ENCODE assay signal across 1 cellular context in the genomic region with DNA sequence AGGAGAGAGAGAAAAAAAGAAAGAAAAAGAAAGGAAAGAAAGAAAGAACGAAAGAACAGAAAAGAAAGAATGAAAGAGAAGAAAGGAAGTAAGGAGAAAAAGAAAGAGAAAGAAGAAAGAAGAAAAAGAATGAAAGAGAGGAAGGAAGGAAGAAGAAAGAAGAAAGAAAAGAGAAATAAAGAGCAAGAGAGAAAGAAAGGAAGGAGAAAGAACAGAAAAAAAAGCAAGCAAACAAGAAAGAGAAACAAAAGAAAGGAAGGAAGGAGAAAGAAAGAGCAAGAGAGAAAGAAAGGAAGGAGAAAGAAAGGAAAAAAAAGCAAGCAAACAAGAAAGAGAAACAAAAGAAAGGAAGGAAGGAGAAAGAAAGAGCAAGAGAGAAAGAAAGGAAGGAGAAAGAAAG.
TF ChIP-seq lines count a peak whose summit lies in the region.

No MANE protein-coding gene starts in this region.

TF ChIP-seq in WTC11, 78 proteins besides CTCF, POLR2A, EP300 and RAD21:
- TF ChIP-seq, protein P1, sequence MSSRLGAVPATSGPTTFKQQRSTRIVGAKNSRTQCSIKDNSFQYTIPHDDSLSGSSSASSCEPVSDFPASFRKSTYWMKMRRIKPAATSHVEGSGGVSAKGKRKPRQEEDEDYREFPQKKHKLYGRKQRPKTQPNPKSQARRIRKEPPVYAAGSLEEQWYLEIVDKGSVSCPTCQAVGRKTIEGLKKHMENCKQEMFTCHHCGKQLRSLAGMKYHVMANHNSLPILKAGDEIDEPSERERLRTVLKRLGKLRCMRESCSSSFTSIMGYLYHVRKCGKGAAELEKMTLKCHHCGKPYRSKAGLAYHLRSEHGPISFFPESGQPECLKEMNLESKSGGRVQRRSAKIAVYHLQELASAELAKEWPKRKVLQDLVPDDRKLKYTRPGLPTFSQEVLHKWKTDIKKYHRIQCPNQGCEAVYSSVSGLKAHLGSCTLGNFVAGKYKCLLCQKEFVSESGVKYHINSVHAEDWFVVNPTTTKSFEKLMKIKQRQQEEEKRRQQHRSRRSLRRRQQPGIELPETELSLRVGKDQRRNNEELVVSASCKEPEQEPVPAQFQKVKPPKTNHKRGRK (CRISPR knock-in tag; IDR thresholded peaks at IDR 0.05; ENCODE audit: borderline replicate concordance), result 0 out of 2 replicates have a peak, but pooled peaks have one; percentile 69
